ENCODE assay signal across 1 cellular context in genomic region chr9:119273325-119273904, GRCh38.
TF ChIP-seq lines count a peak whose summit lies in the region.

No MANE protein-coding gene starts in this region.

TF ChIP-seq in SK-N-SH, 30 proteins besides CTCF, POLR2A, EP300 and RAD21 (continued from another document):
- TF ChIP-seq ZBTB33 (IDR thresholded peaks at IDR 0.05; ENCODE audit: borderline replicate concordance, low read depth) = no peak
- TF ChIP-seq USF1 (IDR thresholded peaks at IDR 0.05; ENCODE audit: borderline replicate concordance, low read depth) = no peak
- no peak for TF ChIP-seq NRF1 (IDR thresholded peaks at IDR 0.05; ENCODE audit: low read depth, low read length)
- no peak for TF ChIP-seq TAF1 (IDR thresholded peaks at IDR 0.05; ENCODE audit: borderline replicate concordance, low read depth, low read length)
